In the genomic region with DNA sequence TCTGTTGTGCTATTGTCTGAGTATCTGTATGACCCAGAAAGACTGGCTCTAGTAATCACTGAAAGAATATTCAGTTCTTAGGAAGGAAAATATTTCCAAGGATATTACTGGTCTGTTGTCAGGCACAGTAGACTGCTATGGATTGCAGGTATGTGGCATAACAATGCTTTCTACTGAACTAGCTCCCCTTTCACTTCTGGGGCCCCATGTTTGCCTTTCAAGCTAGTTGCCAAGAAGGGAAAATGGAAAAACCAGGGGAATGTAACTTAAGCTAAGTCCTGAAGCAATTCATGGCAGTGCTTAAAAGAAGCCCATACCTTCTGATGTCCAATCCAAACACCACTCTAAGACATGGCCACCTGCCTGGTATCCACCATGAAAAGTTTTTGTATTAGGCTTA, we compare ENCODE assay signal across 2 cellular contexts.
A peak's percentile ranks its signal among the peaks of the same experiment; 100 is the strongest.
TF ChIP-seq lines count a peak whose summit lies in the region.

No MANE protein-coding gene starts in this region.

TF ChIP-seq in HepG2, 621 proteins besides CTCF, POLR2A, EP300 and RAD21:
- TF ChIP-seq SAP130 (CRISPR knock-in tag; IDR thresholded peaks at IDR 0.05; ENCODE audit: low read depth) (no peak), SOX13 (IDR thresholded peaks at IDR 0.05) (no peak), SOX13 (CRISPR knock-in tag; conservative IDR thresholded peaks at IDR 0.05 in 1 of 2, IDR thresholded peaks at IDR 0.05 in 1 of 2) (peak in 1 of 2 experiments; percentile 83; a peak in 2 of 4 replicates), ARID5B (CRISPR knock-in tag; IDR thresholded peaks at IDR 0.05) (peak; percentile 51; the same call in 1 of the 2 replicates), FOXA1 (IDR thresholded peaks at IDR 0.05) (no peak), FOXA1 (CRISPR knock-in tag; IDR thresholded peaks at IDR 0.05) (peak; percentile 39; the same call in 1 of the 2 replicates), SRF (IDR thresholded peaks at IDR 0.05; ENCODE audit: low read depth, low read length) (no peak), ZNF431 (CRISPR knock-in tag; IDR thresholded peaks at IDR 0.05; ENCODE audit: borderline replicate concordance, low read depth) (no peak), NCOA2 (CRISPR knock-in tag; IDR thresholded peaks at IDR 0.05) (peak; percentile 31; the same call in 1 of the 2 replicates), HNF4A (CRISPR knock-in tag; IDR thresholded peaks at IDR 0.05) (no peak), ZNF644 (CRISPR knock-in tag; IDR thresholded peaks at IDR 0.05; ENCODE audit: low read depth) (peak; percentile 36; the same call in 1 of the 2 replicates), ZZZ3 (CRISPR knock-in tag; IDR thresholded peaks at IDR 0.05; ENCODE audit: borderline replicate concordance) (no peak), SOX5 (CRISPR knock-in tag; IDR thresholded peaks at IDR 0.05; ENCODE audit: borderline replicate concordance) (peak; percentile 68; the same call in 1 of the 2 replicates), SOX6 (IDR thresholded peaks at IDR 0.05) (no peak), SOX6 (CRISPR knock-in tag; IDR thresholded peaks at IDR 0.05) (peak; percentile 70), TBP (CRISPR knock-in tag; IDR thresholded peaks at IDR 0.05) (no peak)
TF ChIP-seq in HepG2: peak in this region for 7.

TF ChIP-seq in H1, 55 proteins besides CTCF, POLR2A, EP300 and RAD21:
- TF ChIP-seq CHD2 (IDR thresholded peaks at IDR 0.05; ENCODE audit: low read length) (no peak), HDAC2 (IDR thresholded peaks at IDR 0.05; ENCODE audit: borderline replicate concordance in 1 of 2, low read depth in 2 of 2, low read length in 2 of 2) (no peak), SP2 (IDR thresholded peaks at IDR 0.05; ENCODE audit: low read length) (no peak), SP1 (IDR thresholded peaks at IDR 0.05; ENCODE audit: low read depth, low read length) (peak; percentile 57; the same call in 1 of the 2 replicates), RFX5 (IDR thresholded peaks at IDR 0.05; ENCODE audit: borderline replicate concordance, low read depth, low read length) (no peak)
